ENCODE assay signal across 11 cellular contexts in the genomic region with DNA sequence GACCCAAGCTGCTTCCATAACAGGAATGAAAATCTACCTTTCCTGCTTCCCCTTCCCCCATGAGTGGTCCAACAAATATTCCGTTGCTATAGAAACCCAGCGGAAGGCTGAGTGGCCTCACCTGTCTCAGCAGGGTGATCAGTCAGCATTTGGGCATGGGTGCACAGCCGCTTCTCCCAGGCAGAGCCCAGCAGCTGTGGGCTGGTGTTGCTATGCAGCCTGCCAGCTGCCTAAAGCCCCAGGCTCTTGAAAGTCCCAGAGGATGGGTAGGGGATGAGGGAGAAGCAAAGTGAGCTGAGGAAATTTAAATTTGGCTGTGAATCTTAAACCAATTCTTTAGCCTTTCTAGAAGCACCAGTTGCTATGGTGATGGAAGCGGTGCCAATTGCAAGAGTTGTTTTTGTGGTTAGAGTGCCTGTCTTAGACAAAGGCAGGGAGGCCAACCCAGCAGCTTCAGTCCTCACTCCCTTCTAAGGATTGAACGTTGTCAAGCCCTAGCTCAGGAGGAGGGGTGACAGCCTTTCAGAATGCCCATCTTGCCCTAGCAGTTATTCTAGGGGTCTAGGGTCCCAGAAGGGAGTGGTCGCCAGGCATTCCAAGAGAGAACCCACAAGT.
DNase-seq lines count a peak whose midpoint lies in the region; ATAC-seq and TF ChIP-seq lines count a peak whose summit lies in the region.
"Had no signal": no experiment of that assay in that cellular context is flagged by ENCODE, and none has a peak within 500 bp of the region (broad histone marks: within the 10 kb centered on the region; RNA-seq: fewer than 3 reads in every experiment).

No MANE protein-coding gene starts in this region.

- H3K9me2 ChIP-seq in OCI-LY7 (ENCODE audit: insufficient read depth, low read length) = no peaks in the 10 kb centered on the region

- ATAC-seq in GM21619 (IDR thresholded peaks at IDR 0.05; ENCODE audit: unreplicated experiment) = no peak

- H3K4me3 ChIP-seq in AG09309 (ENCODE audit: control insufficient read depth, low read depth, low read length) (no peak overlapping the region), astrocyte of the cerebellum (ENCODE audit: low read depth, low read length) (no peak overlapping the region), OCI-LY7 (ENCODE audit: low read depth, low read length, poor library complexity, severe bottlenecking) (no peak overlapping the region), sigmoid colon (no peak overlapping the region), neural progenitor cell (no peak overlapping the region)
- H3K4me3 ChIP-seq: thoracic aorta had no signal

- POLR2A ChIA-PET in OCI-LY7 (lab: Charles Lee) = interaction anchor here (0.7 to 1.2 kb wide), 4 partner anchors 10 to 268 kb away, joined by 3 to 4 read pairs (median 3); no protein-coding TSS in a partner anchor

- no peak for TF ChIP-seq EP300 in sigmoid colon (IDR thresholded peaks at IDR 0.05)

- TF ChIP-seq POLR2A in sigmoid colon (IDR thresholded peaks at IDR 0.05) = no peak

- H2AFZ ChIP-seq in OCI-LY7 (ENCODE audit: low read length) = no peak overlapping the region
- H2AFZ ChIP-seq in neural progenitor cell (replicated peaks) = no peak overlapping the region

- 75 to 84% methylated on average over 6 of the region's 6 CpGs for WGBS in sigmoid colon, 2 donors

- BruUV-seq in OCI-LY7 (replicated peaks; lab: Mats Ljungman, UMichigan) = no TSS peak

- H3K36me3 ChIP-seq in OCI-LY7 (ENCODE audit: insufficient read depth, low read length) = no peaks in the 10 kb centered on the region
- H3K36me3 ChIP-seq in sigmoid colon = no peaks in the 10 kb centered on the region
- H3K36me3 ChIP-seq in neural progenitor cell = no peaks in the 10 kb centered on the region
- H3K36me3 ChIP-seq: thoracic aorta, WERI-Rb-1 had no signal

- peaks cover 11% of the 10 kb centered on the region for H3K4me1 ChIP-seq in OCI-LY7 (ENCODE audit: insufficient read depth, low read length, poor library complexity, severe bottlenecking)
- H3K4me1 ChIP-seq in sigmoid colon = no peaks in the 10 kb centered on the region
- H3K4me1 ChIP-seq in neural progenitor cell = peaks cover 9% of the 10 kb centered on the region

- H3K27me3 Mint-ChIP-seq in neural progenitor cell (ENCODE audit: insufficient read depth, low read depth) = peaks cover 15% of the 10 kb centered on the region

- no peaks in the 10 kb centered on the region for H3K27me3 ChIP-seq in sigmoid colon
- peaks cover 39% of the 10 kb centered on the region for H3K27me3 ChIP-seq in neural progenitor cell

- no peak overlapping the region for H3K27ac ChIP-seq in OCI-LY7 (ENCODE audit: low read depth, low read length, poor library complexity, severe bottlenecking)
- no peak overlapping the region for H3K27ac ChIP-seq in sigmoid colon
- H3K27ac ChIP-seq in neural progenitor cell = no peak overlapping the region
- H3K27ac ChIP-seq: thoracic aorta, WERI-Rb-1 had no signal

- H3K79me2 ChIP-seq in OCI-LY7 (ENCODE audit: insufficient read depth, low read depth, low read length) (no peaks in the 10 kb centered on the region), neural progenitor cell (ENCODE audit: low read depth) (no peaks in the 10 kb centered on the region)

- TF ChIP-seq CTCF in AG09309 (IDR thresholded peaks at IDR 0.05; ENCODE audit: control insufficient read depth, insufficient read depth, low read depth, low read length, missing control alignments) = no peak
- TF ChIP-seq CTCF in astrocyte of the cerebellum (IDR thresholded peaks at IDR 0.05; ENCODE audit: low read depth, low read length, missing control alignments) = no peak
- TF ChIP-seq CTCF in OCI-LY7 (conservative IDR thresholded peaks at IDR 0.05; ENCODE audit: low read length) = no peak
- TF ChIP-seq CTCF in sigmoid colon (IDR thresholded peaks at IDR 0.05) = no peak
- TF ChIP-seq CTCF in neural progenitor cell (IDR thresholded peaks at IDR 0.05) = no peak

- peaks cover 17% of the 10 kb centered on the region for H3K4me1 Mint-ChIP-seq in neural progenitor cell
- H3K4me1 Mint-ChIP-seq: CD4-positive, CD25-positive, alpha-beta regulatory T cell had no signal

- no peak overlapping the region for H3K27ac Mint-ChIP-seq in neural progenitor cell
- H3K27ac Mint-ChIP-seq: CD4-positive, CD25-positive, alpha-beta regulatory T cell had no signal

- peaks cover 4% of the 10 kb centered on the region for H3F3A ChIP-seq in neural progenitor cell (ENCODE audit: low read depth)

- H4K20me1 ChIP-seq in OCI-LY7 (ENCODE audit: insufficient read depth, low read length) = no peaks in the 10 kb centered on the region
- no peaks in the 10 kb centered on the region for H4K20me1 ChIP-seq in neural progenitor cell (ENCODE audit: low read depth)

- CTCF ChIA-PET in OCI-LY7 (lab: Charles Lee; ENCODE audit: unreplicated experiment) = interaction anchor here (0.5 kb wide), 1 partner anchor 133 kb away, joined by 8 read pairs; no protein-coding TSS in a partner anchor

- no peaks in the 10 kb centered on the region for H3K9me3 ChIP-seq in OCI-LY7 (ENCODE audit: low read length)
- no peaks in the 10 kb centered on the region for H3K9me3 ChIP-seq in sigmoid colon
- H3K9me3 ChIP-seq in neural progenitor cell (ENCODE audit: low read depth) = no peaks in the 10 kb centered on the region
- H3K9me3 ChIP-seq: thoracic aorta had no signal

- no peaks in the 10 kb centered on the region for H3K9me3 Mint-ChIP-seq in neural progenitor cell
- H3K9me3 Mint-ChIP-seq: CD4-positive, CD25-positive, alpha-beta regulatory T cell had no signal

- intact Hi-C loops in OCI-LY7 (cut with micrococcal nuclease; ENCODE audit: unreplicated experiment) (no loop called here), sigmoid colon (cut with DNase I) (no loop called here)

- no peak overlapping the region for H3K4me3 Mint-ChIP-seq in neural progenitor cell
- H3K4me3 Mint-ChIP-seq: CD4-positive, CD25-positive, alpha-beta regulatory T cell had no signal

- DNase-seq in AG09309 (ENCODE audit: low read depth) (peak; percentile 59), KBM-7 (peak; percentile 17), astrocyte of the cerebellum (ENCODE audit: low read depth) (peak; percentile 85), medulla oblongata (ENCODE audit: extremely low spot score) (peak; percentile 72), OCI-LY7 (ENCODE audit: low spot score) (no peak), sigmoid colon (no peak), neural progenitor cell (ENCODE audit: low spot score) (no peak)
- DNase-seq: WERI-Rb-1 had no signal

- H3K9ac ChIP-seq in neural progenitor cell = no peak overlapping the region

- no peak overlapping the region for H3K4me2 ChIP-seq in OCI-LY7 (ENCODE audit: low read length)
- H3K4me2 ChIP-seq in neural progenitor cell = no peak overlapping the region

- H3K36me3 Mint-ChIP-seq in neural progenitor cell = no peaks in the 10 kb centered on the region
- H3K36me3 Mint-ChIP-seq: CD4-positive, CD25-positive, alpha-beta regulatory T cell had no signal

- in situ Hi-C loops in KBM-7 (cut with MboI; ENCODE audit: low pct_unique_long_range_greater_than_20kb, low sequenced_read_pairs) = no loop called here
- in situ Hi-C loops in astrocyte of the cerebellum (cut with HindIII; ENCODE audit: low sequenced_read_pairs) = no loop called here

Comparison
In these comparisons a context has a peak if more than half of its experiments do, and no peak if none do; other contexts are left out.
1. DNase-seq: peak in AG09309 (single experiment), KBM-7 (single experiment), astrocyte of the cerebellum (single experiment) and medulla oblongata (single experiment); none in OCI-LY7 (single experiment), sigmoid colon (single experiment) and neural progenitor cell (single experiment).